Comparison of ENCODE assay signal across 2 cellular contexts in the genomic region with DNA sequence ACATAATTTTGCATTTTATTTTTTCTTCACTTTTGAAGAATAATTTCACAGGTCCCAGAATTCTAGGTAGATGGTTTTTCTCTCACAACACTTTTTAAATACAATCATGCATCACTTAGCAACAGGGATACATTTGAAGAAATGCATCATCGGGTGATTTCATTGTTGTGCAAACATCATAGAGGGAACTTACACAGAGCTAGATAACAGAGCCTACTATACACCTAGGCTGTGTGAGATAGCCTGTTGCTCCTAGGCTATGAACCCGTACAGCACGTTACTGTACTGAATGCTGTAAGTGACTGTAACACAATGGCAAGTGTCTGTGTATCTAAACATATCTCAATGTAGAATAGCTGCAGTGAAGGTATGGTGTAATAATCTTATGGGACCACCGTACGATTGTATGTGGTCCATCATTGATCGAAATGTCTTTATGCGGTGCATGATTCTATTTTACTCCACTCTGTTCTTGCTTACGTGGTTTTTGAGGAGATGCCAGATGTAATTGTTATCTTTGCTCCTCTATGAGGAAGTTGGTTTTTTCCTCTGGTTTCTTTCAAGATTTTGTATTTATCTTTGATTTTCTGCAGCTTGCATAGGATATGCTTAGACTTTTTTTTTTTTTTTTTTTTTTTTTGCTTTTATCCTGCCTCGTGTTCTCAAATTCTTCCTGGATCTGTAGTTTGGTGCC.
TF ChIP-seq lines count a peak whose summit lies in the region.

No MANE protein-coding gene starts in this region.

TF ChIP-seq in A549, 52 proteins besides CTCF, POLR2A, EP300 and RAD21:
- no peak for TF ChIP-seq FOSL2 (IDR thresholded peaks at IDR 0.05)
- TF ChIP-seq FOSL2 (CRISPR knock-in tag; IDR thresholded peaks at IDR 0.05): peak; percentile 30; the same call in 1 of the 2 replicates
- TF ChIP-seq FOXS1 (CRISPR knock-in tag; IDR thresholded peaks at IDR 0.05): no peak

TF ChIP-seq in K562, 482 proteins besides CTCF, POLR2A, EP300 and RAD21:
- TF ChIP-seq PPARD (CRISPR knock-in tag; IDR thresholded peaks at IDR 0.05) (no peak), MYC (IDR thresholded peaks at IDR 0.05; ENCODE audit: low read depth, low read length) (no peak), MYC (CRISPR knock-in tag; IDR thresholded peaks at IDR 0.05; ENCODE audit: borderline replicate concordance, low read depth) (no peak), CEBPG (CRISPR knock-in tag; IDR thresholded peaks at IDR 0.05) (0 out of 2 replicates have a peak, but pooled peaks have one; percentile 22), CEBPG (tag; conservative IDR thresholded peaks at IDR 0.05 in 1 of 2, IDR thresholded peaks at IDR 0.05 in 1 of 2) (peak in 1 of 2 experiments; percentile 36; a peak in 1 of 4 replicates), SMAD1 (IDR thresholded peaks at IDR 0.05; ENCODE audit: low read depth, low read length, partially characterized antibody) (no peak), CEBPB (tag; IDR thresholded peaks at IDR 0.05) (no peak), ESRRB (CRISPR knock-in tag; IDR thresholded peaks at IDR 0.05; ENCODE audit: borderline replicate concordance) (no peak), CHCHD3 (CRISPR knock-in tag; IDR thresholded peaks at IDR 0.05) (no peak), ZNF766 (CRISPR knock-in tag; conservative IDR thresholded peaks at IDR 0.05) (0 out of 2 replicates have a peak, but pooled peaks have one; percentile 23), FOXA1 (IDR thresholded peaks at IDR 0.05; ENCODE audit: borderline replicate concordance) (no peak), ZNF79 (CRISPR knock-in tag; IDR thresholded peaks at IDR 0.05; ENCODE audit: low read depth) (no peak), ZSCAN29 (IDR thresholded peaks at IDR 0.05) (no peak), RHOXF2B (CRISPR knock-in tag; conservative IDR thresholded peaks at IDR 0.05) (no peak), CTBP1 (IDR thresholded peaks at IDR 0.05; ENCODE audit: borderline replicate concordance) (peak; percentile 15; the same call in 1 of the 2 replicates), SMAD4 (CRISPR knock-in tag; conservative IDR thresholded peaks at IDR 0.05) (no peak), ZNF274 (IDR thresholded peaks at IDR 0.05; ENCODE audit: borderline replicate concordance, low read depth, low read length) (no peak), TBL1XR1 (IDR thresholded peaks at IDR 0.05; ENCODE audit: low read length in 2 of 2) (no peak), KLF6 (CRISPR knock-in tag; IDR thresholded peaks at IDR 0.05; ENCODE audit: borderline replicate concordance) (no peak), RBBP5 (IDR thresholded peaks at IDR 0.05; ENCODE audit: borderline replicate concordance, insufficient read depth, low read length, poor library complexity, severe bottlenecking) (no peak), KAT7 (CRISPR knock-in tag; IDR thresholded peaks at IDR 0.05; ENCODE audit: borderline replicate concordance) (no peak)
TF ChIP-seq in K562: peak in this region for 3.
